8 cellular contexts compared by ENCODE assay signal in the genomic region with DNA sequence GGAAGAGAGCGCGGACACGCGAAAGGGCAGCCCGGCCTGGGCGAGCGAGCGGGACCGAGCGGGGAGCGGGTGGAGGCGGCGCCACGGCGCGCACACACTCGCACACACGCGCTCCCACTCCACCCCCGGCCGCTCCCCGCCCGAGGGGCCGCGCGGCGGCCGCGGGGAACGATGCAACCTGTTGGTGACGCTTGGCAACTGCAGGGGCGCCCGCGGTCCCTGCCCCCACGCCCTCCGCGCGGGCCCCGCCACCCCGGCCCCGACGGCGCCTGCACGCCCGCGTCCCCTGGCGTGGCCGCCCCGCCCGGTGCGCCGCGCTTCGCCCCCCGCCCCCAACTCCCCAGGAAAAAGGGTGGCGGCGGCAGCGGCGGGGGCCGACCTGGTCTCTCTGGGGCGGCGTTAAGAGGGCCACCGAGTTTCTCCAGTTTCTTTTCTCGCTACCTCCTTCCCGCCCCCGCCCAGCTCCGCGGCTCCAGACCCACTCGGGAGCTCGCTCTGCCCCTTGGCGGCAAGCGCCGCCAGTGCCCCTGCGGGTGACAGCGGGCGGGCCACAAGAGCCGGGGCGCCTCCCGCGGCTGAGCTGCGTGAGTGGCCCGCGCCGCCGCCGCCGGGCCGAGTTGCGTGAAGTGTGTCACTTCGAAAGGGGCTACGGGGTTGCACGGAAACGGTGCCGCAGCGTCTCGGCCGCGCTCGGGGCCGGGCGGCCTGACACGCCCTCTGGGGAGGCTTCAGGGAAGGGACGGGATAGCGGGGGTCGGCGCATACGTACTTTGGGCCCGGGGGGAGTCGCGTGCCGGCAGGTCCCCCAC. TPM values are rescaled to one million over a fixed set of nuclear protein-coding genes. Genes with fewer than 3 reads are reported as not detected.
DNase-seq lines count a peak whose midpoint lies in the region; ATAC-seq and TF ChIP-seq lines count a peak whose summit lies in the region.

NR3C1 (minus strand) TSS at position 80 of the 809 bp plus-strand sequence. CDS start 2,847 bp downstream, outside the sequence.

- CTCF ChIA-PET in BJ (lab: Yijun Ruan, JAX) = interaction anchor here (0.6 to 2.8 kb wide), 39 partner anchors 10 to 736 kb away, joined by 3 to 22 read pairs (median 4); no protein-coding TSS in a partner anchor
- CTCF ChIA-PET in activated CD8-positive, alpha-beta memory T cell treated with anti-CD3 and anti-CD28 coated beads for 36 hours (lab: Charles Lee) = interaction anchor here (0.6 to 2.7 kb wide), 17 partner anchors 10 to 421 kb away, joined by 3 to 19 read pairs (median 3); no protein-coding TSS in a partner anchor

- H3K4me1 ChIP-seq in mesendoderm (ENCODE audit: control insufficient read depth, low read depth, low read length) = peaks cover 10% of the 10 kb centered on the region

- peak within 1 kb of the TSS; percentile 80 for H2BK15ac ChIP-seq in mesendoderm (replicated peaks; ENCODE audit: low read depth)

- TF ChIP-seq CTCF in BJ (IDR thresholded peaks at IDR 0.05; ENCODE audit: insufficient read depth, low read depth, low read length) = peak; percentile 33

- POLR2A ChIA-PET in BJ (lab: Charles Lee) = interaction anchor here (0.6 kb wide), 1 partner anchor 744 kb away, joined by 3 read pairs; no protein-coding TSS in a partner anchor
- POLR2A ChIA-PET in activated CD8-positive, alpha-beta memory T cell treated with anti-CD3 and anti-CD28 coated beads for 36 hours (lab: Charles Lee) = interaction anchor here (0.6 to 2.7 kb wide), 19 partner anchors 23 to 421 kb away, joined by 3 to 18 read pairs (median 5); no protein-coding TSS in a partner anchor

- DNase-seq in BJ (ENCODE audit: low read depth) = no peak
- DNase-seq in NCI-H774 (lab: John Stamatoyannopoulos, UW) = peak; percentile 66
- DNase-seq in effector memory CD8-positive, alpha-beta T cell = peak; percentile 80 to 86 (median 84)
- peak; percentile 84 for DNase-seq in mesendoderm
- DNase-seq in stimulated activated CD8-positive, alpha-beta memory T cell treated with anti-CD3 and anti-CD28 coated beads, Interleukin-15, amount 100 ng/mL, for 1 hour (ENCODE audit: low read depth) = peak; percentile 68

- H2AK5ac ChIP-seq in mesendoderm (ENCODE audit: low read length) = no peak within 1 kb of the TSS

- no peaks in the 10 kb centered on the region for H3K27me3 ChIP-seq in BJ (ENCODE audit: control insufficient read depth, insufficient read depth, low read length)
- no peaks in the 10 kb centered on the region for H3K27me3 ChIP-seq in mesendoderm (ENCODE audit: insufficient read depth, low read length, poor library complexity)

- H3K27me3 Mint-ChIP-seq in effector memory CD8-positive, alpha-beta T cell = no peaks in the 10 kb centered on the region

- H3K27ac ChIP-seq in mesendoderm (ENCODE audit: low read depth, low read length) = peak within 1 kb of the TSS; percentile 51

- H3K4me3 ChIP-seq in BJ (ENCODE audit: low read depth, low read length) (peak within 1 kb of the TSS; percentile 89), mesendoderm (ENCODE audit: low read length) (peak within 1 kb of the TSS; percentile 75)

- H3K36me3 Mint-ChIP-seq in effector memory CD8-positive, alpha-beta T cell (ENCODE audit: insufficient read depth) = peaks cover 54% of the 10 kb centered on the region

- no peak within 1 kb of the TSS for H3K23ac ChIP-seq in mesendoderm (ENCODE audit: low read length)

- peak within 1 kb of the TSS; percentile 90 for H2BK120ac ChIP-seq in mesendoderm (ENCODE audit: low read depth, low read length)

- no peak within 1 kb of the TSS for H4K5ac ChIP-seq in mesendoderm (ENCODE audit: low read length)

- H3K4me3 Mint-ChIP-seq in effector memory CD8-positive, alpha-beta T cell = peak within 1 kb of the TSS; percentile 85 to 93

- H3K4ac ChIP-seq in mesendoderm (ENCODE audit: low read depth, low read length) = peak within 1 kb of the TSS; percentile 38

- no CpG with 5 or more reads among the region's 111 CpGs for WGBS in mesendoderm (ENCODE audit: extremely low coverage, insufficient coverage, low lambda C conversion rate)

- peaks cover 3% of the 10 kb centered on the region for H3K79me2 ChIP-seq in mesendoderm (ENCODE audit: control insufficient read depth, insufficient read depth, low read length)

- H3K4me2 ChIP-seq in mesendoderm (ENCODE audit: low read length) = peak within 1 kb of the TSS; percentile 88

- H3K9me3 Mint-ChIP-seq in effector memory CD8-positive, alpha-beta T cell = no peaks in the 10 kb centered on the region

- ATAC-seq in GM18909 (IDR thresholded peaks at IDR 0.05; ENCODE audit: poor library complexity, unreplicated experiment) (peak; percentile 65), HG03175 (IDR thresholded peaks at IDR 0.05; ENCODE audit: unreplicated experiment) (peak; percentile 66)
- ATAC-seq in effector memory CD8-positive, alpha-beta T cell (replicated peaks) = peak; percentile 68

- peak within 1 kb of the TSS; percentile 94 for H3K56ac ChIP-seq in mesendoderm (ENCODE audit: low read length)

- peaks cover 4% of the 10 kb centered on the region for H3K79me1 ChIP-seq in mesendoderm (ENCODE audit: low read length)

- peak within 1 kb of the TSS; percentile 79 for H3K18ac ChIP-seq in mesendoderm (ENCODE audit: low read length)

- H3K4me1 Mint-ChIP-seq in effector memory CD8-positive, alpha-beta T cell (ENCODE audit: low read depth in 2 of 2) = peaks cover 31 to 43% of the 10 kb centered on the region in 2 donors

- H2BK5ac ChIP-seq in mesendoderm (ENCODE audit: low read length) = no peak within 1 kb of the TSS

- H3K36me3 ChIP-seq in BJ (ENCODE audit: control insufficient read depth, insufficient read depth, low read length) (0 out of 2 replicates have a peak, but pooled peaks cover 2% of the 10 kb centered on the region), mesendoderm (ENCODE audit: control insufficient read depth, insufficient read depth, low read length) (no peaks in the 10 kb centered on the region)

- H4K8ac ChIP-seq in mesendoderm (ENCODE audit: low read depth, low read length) = no peak within 1 kb of the TSS

- H3K27ac Mint-ChIP-seq in effector memory CD8-positive, alpha-beta T cell = peak within 1 kb of the TSS; percentile 95 to 99

- H3K9ac ChIP-seq in mesendoderm (ENCODE audit: low read length) = peak within 1 kb of the TSS; percentile 92

RNA-seq across cellular contexts. Expression of gene NR3C1, which starts in this region (rescaled TPM):
- 22.4 and 33.7 TPM in 2 replicates for polyA plus RNA-seq in BJ (2011; rRNA removed)
- 27.9 and 29.1 TPM in 2 replicates for polyA minus RNA-seq in BJ (2011; rRNA and poly(A)+ RNA removed)
- total RNA-seq in activated CD8-positive, alpha-beta memory T cell treated with anti-CD3 and anti-CD28 coated beads for 36 hours = 10 to 100 TPM; 49.5 to 56.6 TPM
- 12.1 TPM for polyA plus RNA-seq in mesendoderm (2013, experiment 1 of 2)
- 11.5 TPM for polyA plus RNA-seq in mesendoderm (2013, experiment 2 of 2)
